30 cellular contexts compared by ENCODE assay signal in the genomic region with DNA sequence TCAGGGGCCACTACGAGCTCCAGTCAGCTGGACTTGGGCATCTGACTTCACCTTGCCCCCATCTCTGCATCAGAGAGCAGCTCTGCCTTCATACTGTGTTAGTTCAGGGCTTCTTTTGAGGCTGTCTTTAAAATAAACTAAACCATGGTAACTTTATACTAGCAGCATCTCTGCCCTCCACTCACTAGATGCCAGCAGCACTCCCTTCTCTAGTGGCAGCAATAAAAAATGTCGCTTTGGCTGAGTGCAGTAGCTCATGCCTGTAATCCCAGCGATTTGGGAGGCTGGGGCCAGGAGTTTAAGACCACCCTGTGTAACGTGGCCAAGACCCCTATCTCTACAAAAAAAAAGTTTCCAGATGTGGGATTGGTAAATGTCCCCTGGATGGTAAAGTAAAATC.
"Had no signal": no experiment of that assay in that cellular context is flagged by ENCODE, and none has a peak within 500 bp of the region (broad histone marks: within the 10 kb centered on the region; RNA-seq: fewer than 3 reads in every experiment).

No MANE protein-coding gene starts in this region.

- H3K36me3 Mint-ChIP-seq: activated CD8-positive, alpha-beta memory T cell treated with anti-CD3 and anti-CD28 coated beads, Interleukin-2, amount 10 ng/mL, durations not matched to agents 7 days and 5 days; activated naive CD4-positive, alpha-beta T cell treated with anti-CD3 and anti-CD28 coated beads, Interleukin-2, amount 50 U/mL, for 24 hours; natural killer cell treated with Interleukin-12 subunit alpha and Interleukin-12 subunit beta and Interleukin-15 and Interleukin-18, amount 100 ng/mL, for 72 hours; type B pancreatic cell had no signal

- H3K27ac ChIP-seq: esophagus muscularis mucosa, heart right ventricle, left lung, lower lobe of right lung, thoracic aorta, uterus had no signal

- H3K9me3 Mint-ChIP-seq: activated naive CD4-positive, alpha-beta T cell treated with anti-CD3 and anti-CD28 coated beads, Interleukin-2, amount 50 U/mL, for 24 hours; dendritic cell treated with granulocyte-macrophage colony-stimulating factor and Interleukin-4, amounts not matched to agents 40 ng/mL and 50 ng/mL, for 4 days had no signal

- ATAC-seq: activated CD4-positive, alpha-beta T cell treated with anti-CD3 and anti-CD28 coated beads for 36 hours; activated CD8-positive, alpha-beta memory T cell treated with anti-CD3 and anti-CD28 coated beads, Interleukin-2, amount 10 ng/mL, durations not matched to agents 7 days and 5 days; activated CD8-positive, alpha-beta T cell treated with anti-CD3 and anti-CD28 coated beads, Interleukin-2, amount 10 ng/mL, durations not matched to agents 7 days and 5 days; activated naive CD8-positive, alpha-beta T cell treated with anti-CD3 and anti-CD28 coated beads, Interleukin-2, amount 50 U/mL, for 24 hours; heart right ventricle; left lung; lower lobe of right lung; mucosa of descending colon; natural killer cell treated with Interleukin-12 subunit alpha and Interleukin-12 subunit beta and Interleukin-15 and Interleukin-18, amount 100 ng/mL, for 72 hours; sciatic nerve had no signal

- H3K36me3 ChIP-seq: esophagus muscularis mucosa, heart right ventricle, left lung, lower lobe of right lung, thoracic aorta, uterus had no signal

- H3K27me3 ChIP-seq: esophagus muscularis mucosa, heart right ventricle, left lung, uterus had no signal

- H3K9me3 ChIP-seq: esophagus muscularis mucosa, heart right ventricle, left lung, lower lobe of right lung, mucosa of descending colon, thoracic aorta, uterus had no signal

- DNase-seq: activated CD4-positive, alpha-beta T cell treated with anti-CD3 and anti-CD28 coated beads for 36 hours; activated CD4-positive, CD25-positive, alpha-beta regulatory T cell; activated CD8-positive, alpha-beta memory T cell treated with anti-CD3 and anti-CD28 coated beads, Interleukin-2, amount 10 ng/mL, durations not matched to agents 7 days and 5 days; activated CD8-positive, alpha-beta T cell treated with anti-CD3 and anti-CD28 coated beads, Interleukin-2, amount 10 ng/mL, durations not matched to agents 7 days and 5 days; activated naive CD8-positive, alpha-beta T cell treated with anti-CD3 and anti-CD28 coated beads, Interleukin-2, amount 50 U/mL, for 24 hours; activated T-cell treated with anti-CD3 and anti-CD28 coated beads, Interleukin-2, amount 50 U/mL, for 48 hours; amygdala; central memory CD4-positive, alpha-beta T cell; endodermal cell; foreskin melanocyte; heart right ventricle; kidney glomerular epithelial cell; left lung; lower lobe of right lung; mesendoderm; mucosa of descending colon; posterior cingulate gyrus; stimulated activated CD4-positive, alpha-beta T cell treated with anti-CD3 and anti-CD28 coated beads, Interleukin-12 subunit alpha, Interleukin-12 subunit beta, amount 100 ng/mL, for 4 hours; stimulated activated CD4-positive, alpha-beta T cell treated with anti-CD3 and anti-CD28 coated beads, Interleukin-4, amount 100 ng/mL, for 1 hour; uterus had no signal

- H3K4me3 Mint-ChIP-seq: activated CD4-positive, alpha-beta T cell treated with anti-CD3 and anti-CD28 coated beads for 36 hours; activated CD8-positive, alpha-beta memory T cell treated with anti-CD3 and anti-CD28 coated beads, Interleukin-2, amount 10 ng/mL, durations not matched to agents 7 days and 5 days; activated CD8-positive, alpha-beta T cell treated with anti-CD3 and anti-CD28 coated beads, Interleukin-2, amount 10 ng/mL, durations not matched to agents 7 days and 5 days; activated naive CD4-positive, alpha-beta T cell treated with anti-CD3 and anti-CD28 coated beads, Interleukin-2, amount 50 U/mL, for 24 hours; activated naive CD8-positive, alpha-beta T cell treated with anti-CD3 and anti-CD28 coated beads, Interleukin-2, amount 50 U/mL, for 24 hours; dendritic cell treated with granulocyte-macrophage colony-stimulating factor and Interleukin-4, amounts not matched to agents 40 ng/mL and 50 ng/mL, for 4 days; endodermal cell; natural killer cell treated with Interleukin-12 subunit alpha and Interleukin-12 subunit beta and Interleukin-15 and Interleukin-18, amount 100 ng/mL, for 72 hours; stimulated activated naive CD8-positive, alpha-beta T cell treated with anti-CD3 and anti-CD28 coated beads, Interleukin-15, Interleukin-2, amounts not matched to agents 100 ng/mL and 50 ng/mL, for 24 hours; type B pancreatic cell had no signal

- H3K27ac Mint-ChIP-seq: activated CD4-positive, alpha-beta T cell treated with anti-CD3 and anti-CD28 coated beads for 36 hours; activated CD8-positive, alpha-beta memory T cell treated with anti-CD3 and anti-CD28 coated beads, Interleukin-2, amount 10 ng/mL, durations not matched to agents 7 days and 5 days; activated CD8-positive, alpha-beta T cell treated with anti-CD3 and anti-CD28 coated beads, Interleukin-2, amount 10 ng/mL, durations not matched to agents 7 days and 5 days; activated naive CD4-positive, alpha-beta T cell treated with anti-CD3 and anti-CD28 coated beads, Interleukin-2, amount 50 U/mL, for 24 hours; activated naive CD8-positive, alpha-beta T cell treated with anti-CD3 and anti-CD28 coated beads, Interleukin-2, amount 50 U/mL, for 24 hours; activated T-helper 2 cell treated with anti-CD3 and anti-CD28 coated beads, Interferon-gamma antibody, Interleukin-2, Interleukin-4, amounts not matched to agents 10 μg/mL and 5 μg/mL and 100 μg/mL, durations not matched to agents 14 hours and 24 hours and 36 hours; dendritic cell treated with granulocyte-macrophage colony-stimulating factor and Interleukin-4, amounts not matched to agents 40 ng/mL and 50 ng/mL, for 4 days; endodermal cell; natural killer cell treated with Interleukin-12 subunit alpha and Interleukin-12 subunit beta and Interleukin-15 and Interleukin-18, amount 100 ng/mL, for 72 hours; stimulated activated naive CD8-positive, alpha-beta T cell treated with anti-CD3 and anti-CD28 coated beads, Interleukin-15, Interleukin-2, amounts not matched to agents 100 ng/mL and 50 ng/mL, for 24 hours; type B pancreatic cell had no signal

- H3K4me1 Mint-ChIP-seq: activated CD4-positive, alpha-beta T cell treated with anti-CD3 and anti-CD28 coated beads for 36 hours; activated CD8-positive, alpha-beta memory T cell treated with anti-CD3 and anti-CD28 coated beads, Interleukin-2, amount 10 ng/mL, durations not matched to agents 7 days and 5 days; activated naive CD4-positive, alpha-beta T cell treated with anti-CD3 and anti-CD28 coated beads, Interleukin-2, amount 50 U/mL, for 24 hours; activated naive CD8-positive, alpha-beta T cell treated with anti-CD3 and anti-CD28 coated beads, Interleukin-2, amount 50 U/mL, for 24 hours had no signal

- H3K4me1 ChIP-seq: heart right ventricle, left lung, lower lobe of right lung, uterus had no signal

- H3K4me3 ChIP-seq: esophagus muscularis mucosa, heart right ventricle, left lung, lower lobe of right lung, mucosa of descending colon, skin epidermis, thoracic aorta, uterus had no signal

- H3K27me3 Mint-ChIP-seq: activated CD4-positive, alpha-beta T cell treated with anti-CD3 and anti-CD28 coated beads for 36 hours; activated CD8-positive, alpha-beta memory T cell treated with anti-CD3 and anti-CD28 coated beads, Interleukin-2, amount 10 ng/mL, durations not matched to agents 7 days and 5 days; activated naive CD4-positive, alpha-beta T cell treated with anti-CD3 and anti-CD28 coated beads, Interleukin-2, amount 50 U/mL, for 24 hours; activated naive CD8-positive, alpha-beta T cell treated with anti-CD3 and anti-CD28 coated beads, Interleukin-2, amount 50 U/mL, for 24 hours; dendritic cell treated with granulocyte-macrophage colony-stimulating factor and Interleukin-4, amounts not matched to agents 40 ng/mL and 50 ng/mL, for 4 days; natural killer cell treated with Interleukin-12 subunit alpha and Interleukin-12 subunit beta and Interleukin-15 and Interleukin-18, amount 100 ng/mL, for 72 hours; stimulated activated naive CD8-positive, alpha-beta T cell treated with anti-CD3 and anti-CD28 coated beads, Interleukin-15, Interleukin-2, amounts not matched to agents 100 ng/mL and 50 ng/mL, for 24 hours; type B pancreatic cell had no signal
